8 cellular contexts compared by ENCODE assay signal in genomic region chr2:219442206-219443015, GRCh38. TPM values are rescaled to one million over a fixed set of nuclear protein-coding genes. Genes with fewer than 3 reads are reported as not detected.
DNase-seq lines count a peak whose midpoint lies in the region; ATAC-seq, FAIRE-seq and TF ChIP-seq lines count a peak whose summit lies in the region.

No MANE protein-coding gene starts in this region.

- H3K36me3 ChIP-seq in Caco-2 (ENCODE audit: control insufficient read depth, insufficient read depth, low read length) (no peaks in the 10 kb centered on the region), OCI-LY1 (ENCODE audit: insufficient read depth, low read length) (no peaks in the 10 kb centered on the region), endothelial cell of umbilical vein (ENCODE audit: control insufficient read depth in 2 of 2, extremely low read depth in 1 of 2, insufficient read depth in 2 of 2, low read length in 2 of 2) (no peaks in the 10 kb centered on the region), pancreas (no peaks in the 10 kb centered on the region)

- H3K79me2 ChIP-seq in OCI-LY1 (ENCODE audit: insufficient read depth, low read length) (no peaks in the 10 kb centered on the region), endothelial cell of umbilical vein (ENCODE audit: control insufficient read depth, insufficient read depth, low read length) (no peaks in the 10 kb centered on the region)

- H3K4me1 Mint-ChIP-seq in Caco-2 (ENCODE audit: low read depth, unreplicated experiment), result no peaks in the 10 kb centered on the region

- H3K4me2 ChIP-seq in OCI-LY1 (ENCODE audit: low read length) (peak overlapping the region; percentile 54), endothelial cell of umbilical vein (ENCODE audit: insufficient read depth, low read length) (no peak overlapping the region)

- H3K27ac ChIP-seq in OCI-LY1 (ENCODE audit: low read depth, low read length, poor library complexity, severe bottlenecking) (no peak overlapping the region), endothelial cell of umbilical vein (ENCODE audit: insufficient read depth, low read depth, low read length) (no peak overlapping the region), pancreas (no peak overlapping the region)

- no peak for FAIRE-seq in endothelial cell of umbilical vein (lab: Jason Lieb, UNC)
- no peak for FAIRE-seq in pancreas (lab: Jason Lieb, UNC)

- no peak overlapping the region for H3K27ac Mint-ChIP-seq in Caco-2 (ENCODE audit: unreplicated experiment)

- no peaks in the 10 kb centered on the region for H3K9me3 Mint-ChIP-seq in Caco-2 (ENCODE audit: unreplicated experiment)

- no peaks in the 10 kb centered on the region for H3K36me3 Mint-ChIP-seq in Caco-2 (ENCODE audit: insufficient read depth, unreplicated experiment)

- dilution Hi-C loops in endothelial cell of umbilical vein (cut with MboI; ENCODE audit: extremely low pct_ligation_motif_present, low sequenced_read_pairs), result no loop called here

- CTCF ChIA-PET in Caco-2 (lab: Charles Lee) (interaction anchor here (0.6 to 1.9 kb wide), 12 partner anchors 15 to 440 kb away, joined by 3 to 8 read pairs (median 5); partner anchors contain the start of genes DNPEP and GMPPA), endothelial cell of umbilical vein (lab: Charles Lee) (interaction anchor here (0.8 to 2.5 kb wide), 3 partner anchors 17 to 88 kb away, joined by 3 to 12 read pairs (median 5); no protein-coding TSS in a partner anchor)

- no peaks in the 10 kb centered on the region for H4K20me1 ChIP-seq in OCI-LY1 (ENCODE audit: insufficient read depth, low read length)
- H4K20me1 ChIP-seq in endothelial cell of umbilical vein (replicated peaks; ENCODE audit: control insufficient read depth, extremely low read depth, insufficient read depth, low read length), result no peaks in the 10 kb centered on the region

- no TSS peak for BruUV-seq in Caco-2 (replicated peaks; lab: Mats Ljungman, UMichigan)
- BruUV-seq in endothelial cell of umbilical vein (replicated peaks; lab: Mats Ljungman, UMichigan), result no TSS peak

- H3K9me2 ChIP-seq in OCI-LY1 (ENCODE audit: low read depth, low read length), result no peaks in the 10 kb centered on the region

- H2AFZ ChIP-seq in OCI-LY1 (ENCODE audit: low read length), result no peak overlapping the region
- no peak overlapping the region for H2AFZ ChIP-seq in endothelial cell of umbilical vein (ENCODE audit: low read depth, low read length)

- POLR2A ChIA-PET in Caco-2 (lab: Charles Lee) (interaction anchor here (0.5 to 1.1 kb wide), 4 partner anchors 56 to 184 kb away, joined by 3 to 4 read pairs (median 3); partner anchors contain the start of gene GMPPA), endothelial cell of umbilical vein (lab: Charles Lee) (no interaction called here)

- H3K4me3 ChIP-seq in Caco-2 (ENCODE audit: low read depth, low read length) (peak overlapping the region; percentile 55), OCI-LY1 (ENCODE audit: low read depth, low read length, poor library complexity, severe bottlenecking) (peak overlapping the region; percentile 38), endothelial cell of umbilical vein (replicated peaks in 1 of 3; ENCODE audit: insufficient read depth in 1 of 3, low read depth in 1 of 3, low read length in 3 of 3) (peak overlapping the region in 1 of 3 experiments; percentile 41), pancreas (peak overlapping the region; percentile 34 to 62 (median 44))

- H3K4me3 Mint-ChIP-seq in Caco-2 (ENCODE audit: unreplicated experiment), result peak overlapping the region; percentile 86

- H3K9me3 ChIP-seq in Caco-2 (no peaks in the 10 kb centered on the region), OCI-LY1 (ENCODE audit: low read length) (no peaks in the 10 kb centered on the region), endothelial cell of umbilical vein (replicated peaks; ENCODE audit: control insufficient read depth, insufficient read depth, low read length) (no peaks in the 10 kb centered on the region), pancreas (no peaks in the 10 kb centered on the region)

- ATAC-seq in pancreas (peak in 2 of 4 donors; percentile 23 to 33), HG03159 (IDR thresholded peaks at IDR 0.05; ENCODE audit: unreplicated experiment) (no peak), GM21786 (IDR thresholded peaks at IDR 0.05; ENCODE audit: unreplicated experiment) (no peak)

- intact Hi-C loops in Caco-2 (cut with micrococcal nuclease; ENCODE audit: unreplicated experiment) (loop anchor here (1.0 to 5.0 kb wide), 2 partner anchors 17 to 55 kb away; partner anchors contain the start of gene DNPEP), endothelial cell of umbilical vein (cut with micrococcal nuclease) (no loop called here), pancreas (cut with DNase I) (no loop called here)

- no peaks in the 10 kb centered on the region for H3F3A ChIP-seq in OCI-LY1 (ENCODE audit: insufficient read depth, low read length)

- DNase-seq in Caco-2, result no peak
- no peak for DNase-seq in endothelial cell of umbilical vein (ENCODE audit: low read depth, low spot score)
- peak in 1 of 6 donors; percentile 42 for DNase-seq in pancreas
- no peak for DNase-seq in foreskin melanocyte
- no peak for DNase-seq in OCI-M1 (lab: John Stamatoyannopoulos, UW)

- 7 to 13% methylated on average over 27 to 45 of the region's 45 CpGs for WGBS in pancreas, 2 donors

- TF ChIP-seq CTCF in Caco-2 (IDR thresholded peaks at IDR 0.05; ENCODE audit: insufficient read depth in 1 of 2, low read depth in 1 of 2, low read length in 1 of 2, severe bottlenecking in 1 of 2, unreplicated experiment in 1 of 2) (no peak), OCI-LY1 (IDR thresholded peaks at IDR 0.05; ENCODE audit: low read length) (no peak), endothelial cell of umbilical vein (IDR thresholded peaks at IDR 0.05; ENCODE audit: extremely low read depth in 1 of 2, insufficient read depth in 1 of 2, low read depth in 1 of 2, low read length in 2 of 2) (no peak), pancreas (IDR thresholded peaks at IDR 0.05) (no peak)

- H3K27me3 ChIP-seq in Caco-2 (replicated peaks; ENCODE audit: control insufficient read depth, insufficient read depth, low read length) (no peaks in the 10 kb centered on the region), OCI-LY1 (ENCODE audit: insufficient read depth, low read length) (peaks cover 6% of the 10 kb centered on the region; the same call in 1 of the 2 replicates), endothelial cell of umbilical vein (ENCODE audit: control insufficient read depth in 2 of 2, insufficient read depth in 2 of 2, low read length in 2 of 2) (peaks cover 18 to 31% of the 10 kb centered on the region in 2 experiments), pancreas (no peaks in the 10 kb centered on the region)

- H3K9ac ChIP-seq in OCI-LY1 (ENCODE audit: low read length), result no peak overlapping the region
- H3K9ac ChIP-seq in endothelial cell of umbilical vein (replicated peaks; ENCODE audit: extremely low read depth, insufficient read depth, low read length), result no peak overlapping the region

- H3K9me1 ChIP-seq in endothelial cell of umbilical vein (replicated peaks; ENCODE audit: control insufficient read depth, extremely low read depth, insufficient read depth, low read length), result no peaks in the 10 kb centered on the region

- H3K27me3 Mint-ChIP-seq in Caco-2 (ENCODE audit: insufficient read depth, unreplicated experiment), result no peaks in the 10 kb centered on the region

- peaks cover 10% of the 10 kb centered on the region for H3K4me1 ChIP-seq in Caco-2
- no peaks in the 10 kb centered on the region for H3K4me1 ChIP-seq in OCI-LY1 (ENCODE audit: insufficient read depth, low read length, severe bottlenecking)
- peaks cover 4% of the 10 kb centered on the region for H3K4me1 ChIP-seq in endothelial cell of umbilical vein (ENCODE audit: control insufficient read depth, extremely low read depth, insufficient read depth, low read length)
- H3K4me1 ChIP-seq in pancreas, result no peaks in the 10 kb centered on the region

- no peak for TF ChIP-seq POLR2A in endothelial cell of umbilical vein (IDR thresholded peaks at IDR 0.05; ENCODE audit: low read depth, low read length)

RNA-seq across cellular contexts. Expression of gene SPEG, which starts 7.8 kb away (rescaled TPM):
- 17.2 and 18.6 TPM in 2 replicates for total RNA-seq in Caco-2 (2022)
- total RNA-seq in endothelial cell of umbilical vein, result 0.21 and 0.84 TPM in 2 replicates
- 3.5 TPM in 2 replicates for polyA plus RNA-seq in endothelial cell of umbilical vein
- 0.94 and 2.1 TPM in 2 replicates for polyA plus RNA-seq in endothelial cell of umbilical vein (2011; cell fraction: cytosol; rRNA removed)
- polyA plus RNA-seq in endothelial cell of umbilical vein (2011; cell fraction: nucleus; rRNA removed), result 18.2 and 18.7 TPM in 2 replicates
- polyA plus RNA-seq in endothelial cell of umbilical vein (2012), result 1.0 and 2.6 TPM in 2 replicates
- polyA minus RNA-seq in endothelial cell of umbilical vein, result 3.6 and 5.6 TPM in 2 replicates
- 1.7 TPM for polyA minus RNA-seq in endothelial cell of umbilical vein (2011; cell fraction: cytosol; rRNA and poly(A)+ RNA removed)
- 4.4 and 11.4 TPM in 2 replicates for polyA minus RNA-seq in endothelial cell of umbilical vein (2011; cell fraction: nucleus; rRNA and poly(A)+ RNA removed)
- total RNA-seq in pancreas, result 1 to 10 TPM; 2.6 to 4.9 (median 3.6) TPM
- 10 to 100 TPM; 21.9 to 33.3 TPM for polyA plus RNA-seq in pancreas

RNA-seq across cellular contexts. Expression of gene DES, which starts 24.2 kb away (rescaled TPM):
- 0.86 TPM in 1 of 2 replicates, not detected in the other for total RNA-seq in Caco-2 (2022)
- not detected in 2 replicates for total RNA-seq in endothelial cell of umbilical vein
- not detected in 2 replicates for polyA plus RNA-seq in endothelial cell of umbilical vein
- polyA plus RNA-seq in endothelial cell of umbilical vein (2011; cell fraction: cytosol; rRNA removed), result not detected in 2 replicates
- not detected in 2 replicates for polyA plus RNA-seq in endothelial cell of umbilical vein (2011; cell fraction: nucleus; rRNA removed)
- polyA plus RNA-seq in endothelial cell of umbilical vein (2012), result not detected in 2 replicates
- polyA minus RNA-seq in endothelial cell of umbilical vein, result 1.7 TPM in 1 of 2 replicates, not detected in the other
- polyA minus RNA-seq in endothelial cell of umbilical vein (2011; cell fraction: cytosol; rRNA and poly(A)+ RNA removed), result 1.1 TPM
- not detected in 2 replicates for polyA minus RNA-seq in endothelial cell of umbilical vein (2011; cell fraction: nucleus; rRNA and poly(A)+ RNA removed)
- total RNA-seq in pancreas, result 1 to 10 TPM in 5 of 6 donors, under 1 TPM in 1; 0.75 to 6.1 (median 1.9) TPM
- polyA plus RNA-seq in pancreas, result 100 to 1,000 TPM in 1 of 2 donors, 10 to 100 TPM in 1; 12.6 to 101 TPM

RNA-seq across cellular contexts. Expression of gene DNPEP, which starts 54.7 kb away (rescaled TPM):
- total RNA-seq in Caco-2 (2022) (102 and 103 TPM in 2 replicates), endothelial cell of umbilical vein (40.4 and 43.1 TPM in 2 replicates), pancreas (10 to 100 TPM; 21.0 to 32.8 (median 25.1) TPM)
- polyA plus RNA-seq in endothelial cell of umbilical vein (77.5 and 83.2 TPM in 2 replicates), pancreas (10 to 100 TPM; 54.6 to 89.4 TPM)
- 47.7 and 52.1 TPM in 2 replicates for polyA plus RNA-seq in endothelial cell of umbilical vein (2011; cell fraction: cytosol; rRNA removed)
- polyA plus RNA-seq in endothelial cell of umbilical vein (2011; cell fraction: nucleus; rRNA removed), result 117 and 134 TPM in 2 replicates
- 51.3 and 76.1 TPM in 2 replicates for polyA plus RNA-seq in endothelial cell of umbilical vein (2012)
- 48.5 and 59.5 TPM in 2 replicates for polyA minus RNA-seq in endothelial cell of umbilical vein
- polyA minus RNA-seq in endothelial cell of umbilical vein (2011; cell fraction: cytosol; rRNA and poly(A)+ RNA removed), result 29.0 TPM
- polyA minus RNA-seq in endothelial cell of umbilical vein (2011; cell fraction: nucleus; rRNA and poly(A)+ RNA removed), result 39.2 and 40.3 TPM in 2 replicates

RNA-seq across cellular contexts. Expression of gene GMPPA, which starts 56.3 kb away (rescaled TPM):
- 51.0 and 53.7 TPM in 2 replicates for total RNA-seq in Caco-2 (2022)
- 34.1 and 39.1 TPM in 2 replicates for total RNA-seq in endothelial cell of umbilical vein
- 104 and 126 TPM in 2 replicates for polyA plus RNA-seq in endothelial cell of umbilical vein
- 56.3 and 59.4 TPM in 2 replicates for polyA plus RNA-seq in endothelial cell of umbilical vein (2011; cell fraction: cytosol; rRNA removed)
- polyA plus RNA-seq in endothelial cell of umbilical vein (2011; cell fraction: nucleus; rRNA removed), result 114 and 130 TPM in 2 replicates
- polyA plus RNA-seq in endothelial cell of umbilical vein (2012), result 45.4 and 47.2 TPM in 2 replicates
- 68.7 and 80.4 TPM in 2 replicates for polyA minus RNA-seq in endothelial cell of umbilical vein
- polyA minus RNA-seq in endothelial cell of umbilical vein (2011; cell fraction: cytosol; rRNA and poly(A)+ RNA removed), result 21.7 TPM
- 17.2 and 32.6 TPM in 2 replicates for polyA minus RNA-seq in endothelial cell of umbilical vein (2011; cell fraction: nucleus; rRNA and poly(A)+ RNA removed)
- total RNA-seq in pancreas, result 10 to 100 TPM; 24.4 to 40.6 (median 33.6) TPM
- 10 to 100 TPM; 88.7 to 90.8 TPM for polyA plus RNA-seq in pancreas
